8 cellular contexts compared by ENCODE assay signal in the genomic region with DNA sequence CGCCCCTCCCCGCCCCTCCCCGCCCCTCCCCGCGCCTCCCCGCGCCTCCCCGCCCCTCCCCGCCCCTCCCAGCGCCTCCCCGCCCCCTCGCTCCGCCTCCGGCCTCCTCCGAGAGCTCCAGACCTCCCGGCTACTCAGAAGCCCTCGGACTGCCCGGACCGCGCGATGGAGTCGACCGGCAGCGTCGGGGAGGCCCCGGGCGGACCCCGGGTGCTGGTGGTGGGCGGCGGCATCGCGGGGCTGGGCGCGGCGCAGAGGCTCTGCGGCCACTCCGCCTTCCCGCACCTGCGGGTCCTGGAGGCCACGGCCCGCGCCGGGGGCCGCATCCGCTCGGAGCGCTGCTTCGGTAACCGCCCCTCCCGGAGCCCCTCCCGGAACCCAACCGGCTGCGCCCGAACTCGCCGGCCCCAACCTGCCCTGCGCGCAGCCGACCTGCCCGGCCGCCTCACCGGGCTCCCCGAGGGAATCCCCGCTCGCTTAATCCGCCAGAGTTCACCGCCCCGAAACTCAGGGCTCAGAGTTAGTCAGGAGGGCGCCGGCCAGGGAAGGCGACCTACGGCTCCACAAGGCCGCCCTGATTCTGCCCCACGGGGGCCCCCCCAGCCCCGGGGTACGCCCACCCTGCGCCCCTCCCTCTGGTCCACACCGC. TPM values are rescaled to one million over a fixed set of nuclear protein-coding genes. Genes with fewer than 3 reads are reported as not detected.
A peak's percentile ranks its signal among the peaks of the same experiment; 100 is the strongest.
DNase-seq lines count a peak whose midpoint lies in the region; TF ChIP-seq lines count a peak whose summit lies in the region.

A gene (plus strand): TSS at position 111 of the 649 bp plus-strand sequence. CDS start 55 bp downstream, at position 166.

- peak within 1 kb of the TSS; percentile 88 for H2AFZ ChIP-seq in GM23248

- no peak for TF ChIP-seq CTCF in GM12865 (IDR thresholded peaks at IDR 0.05; ENCODE audit: insufficient read depth, low read depth, low read length, missing control alignments)
- TF ChIP-seq CTCF in esophagus muscularis mucosa (IDR thresholded peaks at IDR 0.05): no peak

- no peaks in the 10 kb centered on the region for H3K79me2 ChIP-seq in GM23248 (ENCODE audit: insufficient read depth)

- H3K4me2 ChIP-seq in GM23248 (ENCODE audit: unreplicated experiment): peak within 1 kb of the TSS; percentile 73

- WGBS in GM23248 (ENCODE audit: low coverage in 1 of 2, low lambda C conversion rate in 2 of 2, missing lambda C conversion rate in 2 of 2), 2 experiments: 4 to 11% methylated on average over 21 to 50 of the region's 78 CpGs
- 7% methylated on average over 18 of the region's 78 CpGs for WGBS in esophagus muscularis mucosa
- 9% methylated on average over 65 of the region's 78 CpGs for WGBS in thymus

- no peak within 1 kb of the TSS for H3K27ac ChIP-seq in GM23248
- peak within 1 kb of the TSS; percentile 80 to 89 (median 86) for H3K27ac ChIP-seq in esophagus muscularis mucosa (replicated peaks in 1 of 4)
- H3K27ac ChIP-seq in muscle layer of duodenum (ENCODE audit: low read length): no peak within 1 kb of the TSS
- peak within 1 kb of the TSS; percentile 62 for H3K27ac ChIP-seq in thymus (ENCODE audit: low read depth)

- H3K9me2 ChIP-seq in GM23248 (ENCODE audit: insufficient read depth): no peaks in the 10 kb centered on the region

- no peak for TF ChIP-seq EP300 in esophagus muscularis mucosa (IDR thresholded peaks at IDR 0.05)

- TF ChIP-seq POLR2A in esophagus muscularis mucosa (IDR thresholded peaks at IDR 0.05; ENCODE audit: low read depth): no peak

- in situ Hi-C loops in GM23248 (cut with MboI): no loop called here

- peak; percentile 81 for DNase-seq in GM12865 (ENCODE audit: low read depth)
- peak; percentile 71 for DNase-seq in GM23248
- no peak for DNase-seq in MG63
- peak; percentile 75 for DNase-seq in activated T-cell treated with anti-CD3 and anti-CD28 coated beads, Interleukin-2, amount 50 U/mL, for 1 hour
- no peak for DNase-seq in esophagus muscularis mucosa (ENCODE audit: extremely low spot score)
- DNase-seq in NCI-H2081 (lab: John Stamatoyannopoulos, UW): no peak

- no peaks in the 10 kb centered on the region; the same call in 1 of the 2 replicates for H3K36me3 ChIP-seq in GM23248 (ENCODE audit: low read depth)
- no peaks in the 10 kb centered on the region for H3K36me3 ChIP-seq in MG63
- peaks cover 0 to 27% (median 11%) of the 10 kb centered on the region in 4 donors for H3K36me3 ChIP-seq in esophagus muscularis mucosa
- no peaks in the 10 kb centered on the region for H3K36me3 ChIP-seq in muscle layer of duodenum (ENCODE audit: control insufficient read depth in 1 of 2, insufficient read depth in 2 of 2, low read length in 2 of 2)
- no peaks in the 10 kb centered on the region for H3K36me3 ChIP-seq in thymus (ENCODE audit: control insufficient read depth, insufficient read depth)

- intact Hi-C loops in esophagus muscularis mucosa (cut with DNase I): loop anchor here (5.0 kb wide), 1 partner anchor 67 kb away; no protein-coding TSS in a partner anchor

- peak within 1 kb of the TSS; percentile 76 for H3K4me3 ChIP-seq in GM12865 (ENCODE audit: low read depth, low read length)
- peak within 1 kb of the TSS; percentile 79 for H3K4me3 ChIP-seq in GM23248
- H3K4me3 ChIP-seq in MG63: peak within 1 kb of the TSS; percentile 60
- H3K4me3 ChIP-seq in esophagus muscularis mucosa: peak within 1 kb of the TSS; percentile 74 to 93 (median 87)
- H3K4me3 ChIP-seq in muscle layer of duodenum (ENCODE audit: low read depth in 1 of 2, low read length in 2 of 2): peak within 1 kb of the TSS; percentile 69 to 91
- H3K4me3 ChIP-seq in thymus (ENCODE audit: low read length): peak within 1 kb of the TSS; percentile 75

- no peaks in the 10 kb centered on the region for H3F3A ChIP-seq in GM23248 (ENCODE audit: insufficient read depth)

- H3K9ac ChIP-seq in GM23248: peak within 1 kb of the TSS; percentile 70

- H3K9me3 ChIP-seq in GM23248 (ENCODE audit: low read depth) (no peaks in the 10 kb centered on the region), MG63 (no peaks in the 10 kb centered on the region), esophagus muscularis mucosa (no peaks in the 10 kb centered on the region), muscle layer of duodenum (ENCODE audit: control insufficient read depth in 1 of 2, low read length in 2 of 2) (no peaks in the 10 kb centered on the region), thymus (ENCODE audit: control insufficient read depth) (no peaks in the 10 kb centered on the region)

- no peaks in the 10 kb centered on the region for H3K4me1 ChIP-seq in GM23248 (ENCODE audit: insufficient read depth)
- H3K4me1 ChIP-seq in esophagus muscularis mucosa: peaks cover 12 to 38% (median 30%) of the 10 kb centered on the region in 4 donors
- peaks cover 0 to 19% of the 10 kb centered on the region in 2 donors for H3K4me1 ChIP-seq in muscle layer of duodenum (ENCODE audit: control insufficient read depth in 1 of 2, insufficient read depth in 2 of 2, low read length in 2 of 2)
- peaks cover 3% of the 10 kb centered on the region for H3K4me1 ChIP-seq in thymus (ENCODE audit: control insufficient read depth, insufficient read depth, low read length)

- H4K20me1 ChIP-seq in GM23248 (ENCODE audit: insufficient read depth): no peaks in the 10 kb centered on the region

- H3K27me3 ChIP-seq in GM23248 (replicated peaks; ENCODE audit: insufficient read depth) (no peaks in the 10 kb centered on the region), MG63 (no peaks in the 10 kb centered on the region), esophagus muscularis mucosa (no peaks in the 10 kb centered on the region), muscle layer of duodenum (ENCODE audit: low read depth, low read length) (no peaks in the 10 kb centered on the region), thymus (ENCODE audit: control insufficient read depth, insufficient read depth) (peaks cover 10% of the 10 kb centered on the region)

RNA-seq across cellular contexts. Expression of the gene that starts here (rescaled TPM):
- 4.1 and 5.8 TPM in 2 replicates for total RNA-seq in GM23248 (2014; rRNA removed; shearing (Covaris generic))
- polyA plus RNA-seq in GM23248 (2016; fragmentation: Nextera tagmentation; extraction: Ambion mirVana) (4.5 TPM in 2 replicates), thymus (6.5 TPM)
- 0.54 and 0.66 TPM in 2 replicates for total RNA-seq in MG63 (2014; rRNA removed; shearing (Covaris generic); ENCODE audit: low replicate concordance)
- total RNA-seq in esophagus muscularis mucosa: 10 to 100 TPM; 10.1 to 15.0 (median 14.3) TPM

Comparison
In these comparisons a context has a peak if more than half of its experiments do, and no peak if none do; other contexts are left out.
1. DNase-seq: peak in GM12865 (single experiment), GM23248 (single experiment) and activated T-cell treated with anti-CD3 and anti-CD28 coated beads, Interleukin-2, amount 50 U/mL, for 1 hour (single experiment); none in MG63 (single experiment), esophagus muscularis mucosa (single experiment) and NCI-H2081 (0 of 2).
2. H3K27ac ChIP-seq: peak in esophagus muscularis mucosa (4 of 4) and thymus (single experiment); none in GM23248 (single experiment) and muscle layer of duodenum (single experiment).
3. Peak in every context shown above with its lines, with median percentiles within 50 percentile points of each other: H3K4me3 ChIP-seq.